ENCODE assay signal across 6 cellular contexts in the genomic region with DNA sequence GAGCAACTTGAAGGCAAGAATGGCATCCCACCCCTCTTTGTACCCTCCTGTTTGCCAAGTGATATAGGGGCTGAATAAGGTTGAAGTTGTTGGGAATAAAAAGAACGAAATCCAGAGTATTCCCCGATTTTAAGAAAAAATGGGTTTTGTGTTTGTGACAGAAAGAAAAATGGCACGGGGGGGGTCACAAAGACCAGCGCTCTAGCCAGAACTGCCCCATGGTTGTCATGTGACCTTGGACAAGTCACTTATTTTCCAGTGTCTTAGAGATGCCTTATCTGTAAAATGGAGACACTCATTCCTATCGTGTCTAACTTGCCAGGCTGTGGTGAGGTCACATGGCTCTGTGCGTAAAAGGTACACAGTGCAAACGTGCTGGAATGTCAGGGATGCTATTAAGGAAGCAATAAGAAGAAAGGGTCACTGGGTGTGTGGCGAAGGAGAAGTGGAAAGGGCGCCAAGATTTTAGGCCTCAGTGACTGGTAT. TPM values are rescaled to one million over a fixed set of nuclear protein-coding genes. Genes with fewer than 3 reads are reported as not detected.
DNase-seq lines count a peak whose midpoint lies in the region; ATAC-seq and TF ChIP-seq lines count a peak whose summit lies in the region.

No MANE protein-coding gene starts in this region.

- ATAC-seq in lung (ENCODE audit: insufficient read depth, low FRiP score) (no peak), GM18502 (IDR thresholded peaks at IDR 0.05; ENCODE audit: poor library complexity, unreplicated experiment) (no peak)

- 59 to 71% methylated on average over 9 of the region's 9 CpGs for WGBS in lung, 2 donors

- H3K9me3 ChIP-seq in lung (ENCODE audit: control insufficient read depth in 2 of 2, insufficient read depth in 1 of 2, low read length in 1 of 2), result no peaks in the 10 kb centered on the region

- intact Hi-C loops in activated T-helper 1 cell treated with anti-CD3 and anti-CD28 coated beads, Interleukin-12 subunit alpha, Interleukin-12 subunit beta, Interleukin-2, Interleukin-4 antibody, amounts not matched to agents 30 ng/mL and 10 ng/mL and 1 ng/mL, durations not matched to agents 14 hours and 24 hours and 36 hours (cut with micrococcal nuclease), result loop anchor here (1.0 kb wide), 2 partner anchors 11 to 457 kb away; a partner anchor contains a TSS

- no peak for TF ChIP-seq CTCF in GM12865 (IDR thresholded peaks at IDR 0.05; ENCODE audit: insufficient read depth, low read depth, low read length, missing control alignments)
- no peak for TF ChIP-seq CTCF in lung (IDR thresholded peaks at IDR 0.05; ENCODE audit: control extremely low read depth, extremely low read depth)

- no peaks in the 10 kb centered on the region for H3K27me3 ChIP-seq in lung (ENCODE audit: control insufficient read depth, insufficient read depth)

- no peaks in the 10 kb centered on the region for H3K9me3 Mint-ChIP-seq in activated T-helper 1 cell treated with anti-CD3 and anti-CD28 coated beads, Interleukin-12 subunit alpha, Interleukin-12 subunit beta, Interleukin-2, Interleukin-4 antibody, amounts not matched to agents 30 ng/mL and 10 ng/mL and 1 ng/mL, durations not matched to agents 14 hours and 24 hours and 36 hours

- no peaks in the 10 kb centered on the region for H3K36me3 ChIP-seq in lung (ENCODE audit: control insufficient read depth in 2 of 2, insufficient read depth in 2 of 2, low read length in 2 of 2)

- H3K27ac Mint-ChIP-seq in activated T-helper 1 cell treated with anti-CD3 and anti-CD28 coated beads, Interleukin-12 subunit alpha, Interleukin-12 subunit beta, Interleukin-2, Interleukin-4 antibody, amounts not matched to agents 30 ng/mL and 10 ng/mL and 1 ng/mL, durations not matched to agents 14 hours and 24 hours and 36 hours, result peak overlapping the region; percentile 98

- peak overlapping the region; percentile 96 for H3K4me3 Mint-ChIP-seq in activated T-helper 1 cell treated with anti-CD3 and anti-CD28 coated beads, Interleukin-12 subunit alpha, Interleukin-12 subunit beta, Interleukin-2, Interleukin-4 antibody, amounts not matched to agents 30 ng/mL and 10 ng/mL and 1 ng/mL, durations not matched to agents 14 hours and 24 hours and 36 hours

- DNase-seq in GM12865 (ENCODE audit: low read depth) (peak; percentile 32), lung (ENCODE audit: low spot score) (peak; percentile 57), NCI-H1930 (lab: John Stamatoyannopoulos, UW) (no peak), AG08395 (ENCODE audit: low spot score) (no peak)
- DNase-seq in activated T-helper 1 cell treated with anti-CD3 and anti-CD28 coated beads, Interleukin-12 subunit alpha, Interleukin-12 subunit beta, Interleukin-2, Interleukin-4 antibody, amounts not matched to agents 30 ng/mL and 10 ng/mL and 1 ng/mL, durations not matched to agents 14 hours and 24 hours and 36 hours (ENCODE audit: low spot score), result no peak

- peak overlapping the region; percentile 95 to 96 for H3K27ac ChIP-seq in lung (ENCODE audit: low read depth in 1 of 2, low read length in 1 of 2)

- no peaks in the 10 kb centered on the region for H3K27me3 Mint-ChIP-seq in activated T-helper 1 cell treated with anti-CD3 and anti-CD28 coated beads, Interleukin-12 subunit alpha, Interleukin-12 subunit beta, Interleukin-2, Interleukin-4 antibody, amounts not matched to agents 30 ng/mL and 10 ng/mL and 1 ng/mL, durations not matched to agents 14 hours and 24 hours and 36 hours (ENCODE audit: insufficient read depth)

- peaks cover 20% of the 10 kb centered on the region for H3K4me1 Mint-ChIP-seq in activated T-helper 1 cell treated with anti-CD3 and anti-CD28 coated beads, Interleukin-12 subunit alpha, Interleukin-12 subunit beta, Interleukin-2, Interleukin-4 antibody, amounts not matched to agents 30 ng/mL and 10 ng/mL and 1 ng/mL, durations not matched to agents 14 hours and 24 hours and 36 hours (ENCODE audit: low read depth)

- peaks cover 16% of the 10 kb centered on the region for H3K36me3 Mint-ChIP-seq in activated T-helper 1 cell treated with anti-CD3 and anti-CD28 coated beads, Interleukin-12 subunit alpha, Interleukin-12 subunit beta, Interleukin-2, Interleukin-4 antibody, amounts not matched to agents 30 ng/mL and 10 ng/mL and 1 ng/mL, durations not matched to agents 14 hours and 24 hours and 36 hours (ENCODE audit: low read depth)

- H3K4me1 ChIP-seq in lung (ENCODE audit: control insufficient read depth in 2 of 2, insufficient read depth in 2 of 2, low read length in 2 of 2), result peaks cover 5 to 6% of the 10 kb centered on the region in 2 donors

- H3K4me3 ChIP-seq in GM12865 (ENCODE audit: low read depth, low read length) (peak overlapping the region; percentile 91), lung (peak overlapping the region; percentile 12)

RNA-seq across cellular contexts. Expression of a gene that starts 1.6 kb away (rescaled TPM):
- total RNA-seq in activated T-helper 1 cell treated with anti-CD3 and anti-CD28 coated beads, Interleukin-12 subunit alpha, Interleukin-12 subunit beta, Interleukin-2, Interleukin-4 antibody, amounts not matched to agents 30 ng/mL and 10 ng/mL and 1 ng/mL, durations not matched to agents 14 hours and 24 hours and 36 hours, result 65.9 and 67.9 TPM in 2 replicates
- total RNA-seq in lung, result 10 to 100 TPM; 25.3 to 34.4 TPM
- 10 to 100 TPM; 14.5 to 18.7 TPM for polyA plus RNA-seq in lung

RNA-seq across cellular contexts. Expression of a gene that starts 11.2 kb away (rescaled TPM):
- 11.3 and 12.5 TPM in 2 replicates for total RNA-seq in activated T-helper 1 cell treated with anti-CD3 and anti-CD28 coated beads, Interleukin-12 subunit alpha, Interleukin-12 subunit beta, Interleukin-2, Interleukin-4 antibody, amounts not matched to agents 30 ng/mL and 10 ng/mL and 1 ng/mL, durations not matched to agents 14 hours and 24 hours and 36 hours
- 10 to 100 TPM; 12.6 to 12.7 TPM for total RNA-seq in lung
- polyA plus RNA-seq in lung, result 10 to 100 TPM in 1 of 2 donors, 1 to 10 TPM in 1; 7.8 to 15.7 TPM

RNA-seq across cellular contexts. Expression of a gene that starts 14.3 kb away (rescaled TPM):
- total RNA-seq in activated T-helper 1 cell treated with anti-CD3 and anti-CD28 coated beads, Interleukin-12 subunit alpha, Interleukin-12 subunit beta, Interleukin-2, Interleukin-4 antibody, amounts not matched to agents 30 ng/mL and 10 ng/mL and 1 ng/mL, durations not matched to agents 14 hours and 24 hours and 36 hours, result 2.4 and 4.3 TPM in 2 replicates
- total RNA-seq in lung, result 10 to 100 TPM in 1 of 2 donors, 1 to 10 TPM in 1; 3.6 to 43.3 TPM
- 10 to 100 TPM; 13.6 to 24.2 TPM for polyA plus RNA-seq in lung

RNA-seq across cellular contexts. Expression of a gene that starts 15.0 kb away (rescaled TPM):
- 6.7 and 7.1 TPM in 2 replicates for total RNA-seq in activated T-helper 1 cell treated with anti-CD3 and anti-CD28 coated beads, Interleukin-12 subunit alpha, Interleukin-12 subunit beta, Interleukin-2, Interleukin-4 antibody, amounts not matched to agents 30 ng/mL and 10 ng/mL and 1 ng/mL, durations not matched to agents 14 hours and 24 hours and 36 hours
- total RNA-seq in lung, result 10 to 100 TPM in 1 of 2 donors, 1 to 10 TPM in 1; 7.6 to 10.6 TPM
- polyA plus RNA-seq in lung, result 1 to 10 TPM; 4.3 to 6.5 TPM

Comparison
In these comparisons a context has a peak if more than half of its experiments do, and no peak if none do; other contexts are left out.
1. DNase-seq: peak in GM12865 (single experiment) and lung (single experiment); none in activated T-helper 1 cell treated with anti-CD3 and anti-CD28 coated beads, Interleukin-12 subunit alpha, Interleukin-12 subunit beta, Interleukin-2, Interleukin-4 antibody, amounts not matched to agents 30 ng/mL and 10 ng/mL and 1 ng/mL, durations not matched to agents 14 hours and 24 hours and 36 hours (single experiment), NCI-H1930 (0 of 2) and AG08395 (single experiment).